In genomic region chr22:44361391-44362126, GRCh38 we compare ENCODE assay signal across 14 cellular contexts. TPM values are rescaled to one million over a fixed set of nuclear protein-coding genes. Genes with fewer than 3 reads are reported as not detected.
DNase-seq lines count a peak whose midpoint lies in the region; ATAC-seq, FAIRE-seq and TF ChIP-seq lines count a peak whose summit lies in the region.
"Had no signal": no experiment of that assay in that cellular context is flagged by ENCODE, and none has a peak within 500 bp of the region (broad histone marks: within the 10 kb centered on the region; RNA-seq: fewer than 3 reads in every experiment).

No MANE protein-coding gene starts in this region.

- no peak overlapping the region for H3K4me3 ChIP-seq in AG04450 (ENCODE audit: low read depth, low read length)
- H3K4me3 ChIP-seq in bronchial epithelial cell (ENCODE audit: low read depth, low read length): no peak overlapping the region
- no peak overlapping the region for H3K4me3 ChIP-seq in heart left ventricle
- H3K4me3 ChIP-seq in psoas muscle: no peak overlapping the region

- ATAC-seq in heart left ventricle: no peak
- no peak for ATAC-seq in psoas muscle
- ATAC-seq in GM18867 (IDR thresholded peaks at IDR 0.05; ENCODE audit: unreplicated experiment): no peak
- ATAC-seq in HG03457 (IDR thresholded peaks at IDR 0.05; ENCODE audit: unreplicated experiment): no peak

- CTCF ChIA-PET in AG04450 (lab: Charles Lee): no interaction called here

- H3K27me3 ChIP-seq in AG04450 (ENCODE audit: control insufficient read depth, insufficient read depth, low read length) (no peaks in the 10 kb centered on the region), bronchial epithelial cell (ENCODE audit: control insufficient read depth, insufficient read depth, low read length) (peaks cover 2% of the 10 kb centered on the region), heart left ventricle (peaks cover 0 to 2% (median 0%) of the 10 kb centered on the region in 9 donors), psoas muscle (ENCODE audit: insufficient read depth in 3 of 3, low read length in 2 of 3) (no peaks in the 10 kb centered on the region)

- H3K9me3 ChIP-seq in AG04450 (ENCODE audit: control insufficient read depth, insufficient read depth, low read length): no peaks in the 10 kb centered on the region; the same call in 1 of the 2 replicates
- H3K9me3 ChIP-seq in heart left ventricle: no peaks in the 10 kb centered on the region
- H3K9me3 ChIP-seq in psoas muscle: no peaks in the 10 kb centered on the region

- POLR2A ChIA-PET in AG04450 (lab: Yijun Ruan, JAX): interaction anchor here (0.8 to 1.2 kb wide), 2 partner anchors 52 to 88 kb away, joined by 3 to 4 read pairs; no protein-coding TSS in a partner anchor

- intact Hi-C loops in heart left ventricle (cut with DNase I): loop anchor here in 1 of 10 donors (5.0 kb wide), 1 partner anchor 136 kb away; the partner anchor contains the start of gene RTL6
- intact Hi-C loops in psoas muscle (cut with DNase I): no loop called here

- no peak for FAIRE-seq in bronchial epithelial cell (lab: Jason Lieb, UNC)
- FAIRE-seq: frontal cortex had no signal

- H3K27ac ChIP-seq in AG04450 (ENCODE audit: low read depth, low read length) (peak overlapping the region; percentile 62), heart left ventricle (peak overlapping the region in 7 of 12 donors; percentile 31 to 86 (median 55)), psoas muscle (peak overlapping the region; percentile 46)
- H3K27ac ChIP-seq: WERI-Rb-1 had no signal

- H3K36me3 ChIP-seq in bronchial epithelial cell (ENCODE audit: control insufficient read depth, insufficient read depth, low read length): no peaks in the 10 kb centered on the region
- no peaks in the 10 kb centered on the region for H3K36me3 ChIP-seq in heart left ventricle
- H3K36me3 ChIP-seq in psoas muscle (ENCODE audit: insufficient read depth in 1 of 2, low read depth in 1 of 2): no peaks in the 10 kb centered on the region
- H3K36me3 ChIP-seq: WERI-Rb-1 had no signal

- peaks cover 0 to 58% (median 29%) of the 10 kb centered on the region in 12 donors for H3K4me1 ChIP-seq in heart left ventricle
- H3K4me1 ChIP-seq in psoas muscle: peaks cover 15% of the 10 kb centered on the region

- TF ChIP-seq CTCF in AG04450 (IDR thresholded peaks at IDR 0.05; ENCODE audit: low read depth, low read length): no peak
- no peak for TF ChIP-seq CTCF in bronchial epithelial cell (IDR thresholded peaks at IDR 0.05; ENCODE audit: insufficient read depth, low read length, severe bottlenecking)
- TF ChIP-seq CTCF in heart left ventricle (IDR thresholded peaks at IDR 0.05): no peak
- no peak for TF ChIP-seq CTCF in psoas muscle (IDR thresholded peaks at IDR 0.05)

- TF ChIP-seq POLR2A in heart left ventricle (IDR thresholded peaks at IDR 0.05): no peak

- no peak for DNase-seq in AG04450 (ENCODE audit: low read depth, low spot score)
- peak; percentile 85 for DNase-seq in bronchial epithelial cell (ENCODE audit: low read depth)
- DNase-seq in heart left ventricle: peak in 3 of 5 donors; percentile 21 to 46 (median 27)
- peak; percentile 7 to 30 for DNase-seq in psoas muscle
- DNase-seq in HCEC 1CT: no peak
- DNase-seq in dedifferentiated amniotic fluid mesenchymal stem cell (ENCODE audit: extremely low spot score): no peak
- DNase-seq: activated gamma-delta T cell; NCI-H187; stimulated activated CD4-positive, alpha-beta T cell treated with anti-CD3 and anti-CD28 coated beads, Interleukin-1b, Interleukin-23, amount 100 ng/mL, for 48 hours; WERI-Rb-1 had no signal

- WGBS in heart left ventricle, 4 donors: 87 to 92% (median 89%) methylated on average over 11 to 12 of the region's 12 CpGs
- WGBS in psoas muscle, 3 donors: 78 to 88% (median 88%) methylated on average over 12 of the region's 12 CpGs

RNA-seq across cellular contexts. Expression of gene SHISAL1, which starts 48.8 kb away (rescaled TPM):
- polyA plus RNA-seq in AG04450 (2011; rRNA removed) (2.3 and 2.4 TPM in 2 replicates), heart left ventricle (under 1 TPM; 0.65 to 0.93 TPM), psoas muscle (under 1 TPM; 0.01 to 0.08 (median 0.04) TPM)
- polyA minus RNA-seq in AG04450 (2011; rRNA and poly(A)+ RNA removed): 3.3 and 3.7 TPM in 2 replicates
- total RNA-seq in bronchial epithelial cell (under 0.01 and 0.26 TPM in 2 replicates), heart left ventricle (1 to 10 TPM in 4 of 9 donors, under 1 TPM in 5; 0.32 to 1.5 (median 0.85) TPM), psoas muscle (under 1 TPM in 3 of 4 donors, not detected in 1; 0.05 to 0.24 (median 0.11) TPM)
- total RNA-seq: mononuclear cell had no signal

Comparison
In these comparisons a context has a peak if more than half of its experiments do, and no peak if none do; other contexts are left out.
1. DNase-seq: peak in bronchial epithelial cell (single experiment), heart left ventricle (3 of 5) and psoas muscle (2 of 2); none in AG04450 (single experiment), HCEC 1CT (single experiment) and dedifferentiated amniotic fluid mesenchymal stem cell (single experiment).
2. Peak in every context shown above with its lines, with median percentiles within 50 percentile points of each other: H3K27ac ChIP-seq.